ENCODE assay signal across 1 cellular context in genomic region chr9:121750259-121750714, GRCh38.
TF ChIP-seq lines count a peak whose summit lies in the region.

No MANE protein-coding gene starts in this region.

TF ChIP-seq in HepG2, 621 proteins besides CTCF, POLR2A, EP300 and RAD21 (continued from another document and continues in another):
- TF ChIP-seq KIAA2018 (CRISPR knock-in tag; IDR thresholded peaks at IDR 0.05; ENCODE audit: borderline replicate concordance) (no peak), NFYB (CRISPR knock-in tag; IDR thresholded peaks at IDR 0.05) (no peak), ZEB1 (IDR thresholded peaks at IDR 0.05; ENCODE audit: insufficient replicate concordance, low read depth) (no peak), TOPORS (CRISPR knock-in tag; IDR thresholded peaks at IDR 0.05) (no peak), ZNF329 (CRISPR knock-in tag; IDR thresholded peaks at IDR 0.05; ENCODE audit: low read depth) (no peak), SCMH1 (CRISPR knock-in tag; IDR thresholded peaks at IDR 0.05; ENCODE audit: borderline replicate concordance) (no peak), ZNF672 (CRISPR knock-in tag; IDR thresholded peaks at IDR 0.05) (no peak), TOE1 (CRISPR knock-in tag; IDR thresholded peaks at IDR 0.05) (peak; percentile 35; the same call in 1 of the 2 replicates), KAT7 (CRISPR knock-in tag; IDR thresholded peaks at IDR 0.05; ENCODE audit: borderline replicate concordance) (0 out of 2 replicates have a peak, but pooled peaks have one; percentile 61), KDM6A (CRISPR knock-in tag; IDR thresholded peaks at IDR 0.05; ENCODE audit: low read depth) (peak; percentile 47; the same call in 1 of the 2 replicates), NR2F6 (IDR thresholded peaks at IDR 0.05) (peak; percentile 84), NR2F6 (CRISPR knock-in tag; IDR thresholded peaks at IDR 0.05) (peak; percentile 31), PAF1 (CRISPR knock-in tag; IDR thresholded peaks at IDR 0.05) (no peak), MLXIP (CRISPR knock-in tag; IDR thresholded peaks at IDR 0.05; ENCODE audit: borderline replicate concordance) (no peak), CBFB (CRISPR knock-in tag; IDR thresholded peaks at IDR 0.05) (no peak), ZSCAN31 (CRISPR knock-in tag; IDR thresholded peaks at IDR 0.05; ENCODE audit: low read depth) (no peak; the same call in 1 of the 2 replicates), ZNF616 (CRISPR knock-in tag; IDR thresholded peaks at IDR 0.05; ENCODE audit: low read depth) (no peak), SRF (IDR thresholded peaks at IDR 0.05; ENCODE audit: low read depth, low read length) (no peak), BORCS8-MEF2B (CRISPR knock-in tag; IDR thresholded peaks at IDR 0.05) (no peak), ZMYM3 (CRISPR knock-in tag; IDR thresholded peaks at IDR 0.05) (peak; percentile 70; the same call in 1 of the 2 replicates), RFXAP (CRISPR knock-in tag; IDR thresholded peaks at IDR 0.05; ENCODE audit: borderline replicate concordance) (no peak), RFX5 (IDR thresholded peaks at IDR 0.05; ENCODE audit: low read depth, low read length) (no peak), ZSCAN21 (CRISPR knock-in tag; IDR thresholded peaks at IDR 0.05; ENCODE audit: borderline replicate concordance) (no peak)
- TF ChIP-seq, protein P1, sequence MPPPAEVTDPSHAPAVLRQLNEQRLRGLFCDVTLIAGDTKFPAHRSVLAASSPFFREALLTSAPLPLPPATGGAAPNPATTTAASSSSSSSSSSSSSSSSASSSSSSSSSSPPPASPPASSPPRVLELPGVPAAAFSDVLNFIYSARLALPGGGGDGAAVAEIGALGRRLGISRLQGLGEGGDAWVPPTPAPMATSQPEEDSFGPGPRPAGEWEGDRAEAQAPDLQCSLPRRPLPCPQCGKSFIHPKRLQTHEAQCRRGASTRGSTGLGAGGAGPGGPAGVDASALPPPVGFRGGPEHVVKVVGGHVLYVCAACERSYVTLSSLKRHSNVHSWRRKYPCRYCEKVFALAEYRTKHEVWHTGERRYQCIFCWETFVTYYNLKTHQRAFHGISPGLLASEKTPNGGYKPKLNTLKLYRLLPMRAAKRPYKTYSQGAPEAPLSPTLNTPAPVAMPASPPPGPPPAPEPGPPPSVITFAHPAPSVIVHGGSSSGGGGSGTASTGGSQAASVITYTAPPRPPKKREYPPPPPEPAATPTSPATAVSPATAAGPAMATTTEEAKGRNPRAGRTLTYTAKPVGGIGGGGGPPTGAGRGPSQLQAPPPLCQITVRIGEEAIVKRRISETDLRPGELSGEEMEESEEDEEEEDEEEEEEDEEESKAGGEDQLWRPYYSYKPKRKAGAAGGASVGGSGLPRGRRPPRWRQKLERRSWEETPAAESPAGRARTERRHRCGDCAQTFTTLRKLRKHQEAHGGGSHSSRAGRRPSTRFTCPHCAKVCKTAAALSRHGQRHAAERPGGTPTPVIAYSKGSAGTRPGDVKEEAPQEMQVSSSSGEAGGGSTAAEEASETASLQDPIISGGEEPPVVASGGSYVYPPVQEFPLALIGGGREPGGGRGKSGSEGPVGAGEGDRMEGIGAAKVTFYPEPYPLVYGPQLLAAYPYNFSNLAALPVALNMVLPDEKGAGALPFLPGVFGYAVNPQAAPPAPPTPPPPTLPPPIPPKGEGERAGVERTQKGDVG (CRISPR knock-in tag; IDR thresholded peaks at IDR 0.05; ENCODE audit: borderline replicate concordance), result no peak
- TF ChIP-seq, protein P2, sequence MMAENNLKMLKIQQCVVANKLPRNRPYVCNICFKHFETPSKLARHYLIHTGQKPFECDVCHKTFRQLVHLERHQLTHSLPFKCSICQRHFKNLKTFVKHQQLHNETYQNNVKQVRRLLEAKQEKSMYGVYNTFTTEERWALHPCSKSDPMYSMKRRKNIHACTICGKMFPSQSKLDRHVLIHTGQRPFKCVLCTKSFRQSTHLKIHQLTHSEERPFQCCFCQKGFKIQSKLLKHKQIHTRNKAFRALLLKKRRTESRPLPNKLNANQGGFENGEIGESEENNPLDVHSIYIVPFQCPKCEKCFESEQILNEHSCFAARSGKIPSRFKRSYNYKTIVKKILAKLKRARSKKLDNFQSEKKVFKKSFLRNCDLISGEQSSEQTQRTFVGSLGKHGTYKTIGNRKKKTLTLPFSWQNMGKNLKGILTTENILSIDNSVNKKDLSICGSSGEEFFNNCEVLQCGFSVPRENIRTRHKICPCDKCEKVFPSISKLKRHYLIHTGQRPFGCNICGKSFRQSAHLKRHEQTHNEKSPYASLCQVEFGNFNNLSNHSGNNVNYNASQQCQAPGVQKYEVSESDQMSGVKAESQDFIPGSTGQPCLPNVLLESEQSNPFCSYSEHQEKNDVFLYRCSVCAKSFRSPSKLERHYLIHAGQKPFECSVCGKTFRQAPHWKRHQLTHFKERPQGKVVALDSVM (CRISPR knock-in tag; IDR thresholded peaks at IDR 0.05), result no peak
- TF ChIP-seq, protein P3, sequence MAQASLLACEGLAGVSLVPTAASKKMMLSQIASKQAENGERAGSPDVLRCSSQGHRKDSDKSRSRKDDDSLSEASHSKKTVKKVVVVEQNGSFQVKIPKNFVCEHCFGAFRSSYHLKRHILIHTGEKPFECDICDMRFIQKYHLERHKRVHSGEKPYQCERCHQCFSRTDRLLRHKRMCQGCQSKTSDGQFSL (CRISPR knock-in tag; IDR thresholded peaks at IDR 0.05), result no peak
- TF ChIP-seq, protein P4, sequence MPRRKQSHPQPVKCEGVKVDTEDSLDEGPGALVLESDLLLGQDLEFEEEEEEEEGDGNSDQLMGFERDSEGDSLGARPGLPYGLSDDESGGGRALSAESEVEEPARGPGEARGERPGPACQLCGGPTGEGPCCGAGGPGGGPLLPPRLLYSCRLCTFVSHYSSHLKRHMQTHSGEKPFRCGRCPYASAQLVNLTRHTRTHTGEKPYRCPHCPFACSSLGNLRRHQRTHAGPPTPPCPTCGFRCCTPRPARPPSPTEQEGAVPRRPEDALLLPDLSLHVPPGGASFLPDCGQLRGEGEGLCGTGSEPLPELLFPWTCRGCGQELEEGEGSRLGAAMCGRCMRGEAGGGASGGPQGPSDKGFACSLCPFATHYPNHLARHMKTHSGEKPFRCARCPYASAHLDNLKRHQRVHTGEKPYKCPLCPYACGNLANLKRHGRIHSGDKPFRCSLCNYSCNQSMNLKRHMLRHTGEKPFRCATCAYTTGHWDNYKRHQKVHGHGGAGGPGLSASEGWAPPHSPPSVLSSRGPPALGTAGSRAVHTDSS (CRISPR knock-in tag; conservative IDR thresholded peaks at IDR 0.05), result no peak
- TF ChIP-seq, protein P5, sequence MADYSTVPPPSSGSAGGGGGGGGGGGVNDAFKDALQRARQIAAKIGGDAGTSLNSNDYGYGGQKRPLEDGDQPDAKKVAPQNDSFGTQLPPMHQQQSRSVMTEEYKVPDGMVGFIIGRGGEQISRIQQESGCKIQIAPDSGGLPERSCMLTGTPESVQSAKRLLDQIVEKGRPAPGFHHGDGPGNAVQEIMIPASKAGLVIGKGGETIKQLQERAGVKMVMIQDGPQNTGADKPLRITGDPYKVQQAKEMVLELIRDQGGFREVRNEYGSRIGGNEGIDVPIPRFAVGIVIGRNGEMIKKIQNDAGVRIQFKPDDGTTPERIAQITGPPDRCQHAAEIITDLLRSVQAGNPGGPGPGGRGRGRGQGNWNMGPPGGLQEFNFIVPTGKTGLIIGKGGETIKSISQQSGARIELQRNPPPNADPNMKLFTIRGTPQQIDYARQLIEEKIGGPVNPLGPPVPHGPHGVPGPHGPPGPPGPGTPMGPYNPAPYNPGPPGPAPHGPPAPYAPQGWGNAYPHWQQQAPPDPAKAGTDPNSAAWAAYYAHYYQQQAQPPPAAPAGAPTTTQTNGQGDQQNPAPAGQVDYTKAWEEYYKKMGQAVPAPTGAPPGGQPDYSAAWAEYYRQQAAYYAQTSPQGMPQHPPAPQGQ (CRISPR knock-in tag; IDR thresholded peaks at IDR 0.05; ENCODE audit: borderline replicate concordance), result no peak
- TF ChIP-seq, protein P6, sequence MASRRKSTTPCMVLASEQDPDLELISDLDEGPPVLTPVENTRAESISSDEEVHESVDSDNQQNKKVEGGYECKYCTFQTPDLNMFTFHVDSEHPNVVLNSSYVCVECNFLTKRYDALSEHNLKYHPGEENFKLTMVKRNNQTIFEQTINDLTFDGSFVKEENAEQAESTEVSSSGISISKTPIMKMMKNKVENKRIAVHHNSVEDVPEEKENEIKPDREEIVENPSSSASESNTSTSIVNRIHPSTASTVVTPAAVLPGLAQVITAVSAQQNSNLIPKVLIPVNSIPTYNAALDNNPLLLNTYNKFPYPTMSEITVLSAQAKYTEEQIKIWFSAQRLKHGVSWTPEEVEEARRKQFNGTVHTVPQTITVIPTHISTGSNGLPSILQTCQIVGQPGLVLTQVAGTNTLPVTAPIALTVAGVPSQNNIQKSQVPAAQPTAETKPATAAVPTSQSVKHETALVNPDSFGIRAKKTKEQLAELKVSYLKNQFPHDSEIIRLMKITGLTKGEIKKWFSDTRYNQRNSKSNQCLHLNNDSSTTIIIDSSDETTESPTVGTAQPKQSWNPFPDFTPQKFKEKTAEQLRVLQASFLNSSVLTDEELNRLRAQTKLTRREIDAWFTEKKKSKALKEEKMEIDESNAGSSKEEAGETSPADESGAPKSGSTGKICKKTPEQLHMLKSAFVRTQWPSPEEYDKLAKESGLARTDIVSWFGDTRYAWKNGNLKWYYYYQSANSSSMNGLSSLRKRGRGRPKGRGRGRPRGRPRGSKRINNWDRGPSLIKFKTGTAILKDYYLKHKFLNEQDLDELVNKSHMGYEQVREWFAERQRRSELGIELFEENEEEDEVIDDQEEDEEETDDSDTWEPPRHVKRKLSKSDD (CRISPR knock-in tag; IDR thresholded peaks at IDR 0.05; ENCODE audit: low read depth), result no peak
